In genomic region chr19:50537769-50538230, GRCh38 we compare ENCODE assay signal across 1 cellular context.
TF ChIP-seq lines count a peak whose summit lies in the region.

No MANE protein-coding gene starts in this region.

TF ChIP-seq in GM12878, 131 proteins besides CTCF, POLR2A, EP300 and RAD21 (continued from another document and continues in another):
- no peak for TF ChIP-seq CBX5 (IDR thresholded peaks at IDR 0.05; ENCODE audit: low read depth)
- TF ChIP-seq MEF2B (IDR thresholded peaks at IDR 0.05; ENCODE audit: partially characterized antibody, poor library complexity, severe bottlenecking) = no peak
- 0 out of 2 replicates have a peak, but pooled peaks have one; percentile 38 for TF ChIP-seq IRF4 (IDR thresholded peaks at IDR 0.05; ENCODE audit: low read depth, low read length)
- no peak for TF ChIP-seq MYB (IDR thresholded peaks at IDR 0.05; ENCODE audit: borderline replicate concordance, low read depth, low read length)
- TF ChIP-seq SMAD1 (IDR thresholded peaks at IDR 0.05; ENCODE audit: low read depth, partially characterized antibody) = no peak
- no peak for TF ChIP-seq RFX5 (IDR thresholded peaks at IDR 0.05; ENCODE audit: low read depth, low read length)
- TF ChIP-seq PAX8 (IDR thresholded peaks at IDR 0.05) = no peak
- peak; percentile 41; the same call in 1 of the 2 replicates for TF ChIP-seq MTA2 (IDR thresholded peaks at IDR 0.05; ENCODE audit: low read depth)
- TF ChIP-seq YY1 (IDR thresholded peaks at IDR 0.05; ENCODE audit: low read depth, low read length) = peak; percentile 56; the same call in 1 of the 2 replicates
- TF ChIP-seq FOXK2 (IDR thresholded peaks at IDR 0.05) = no peak
- TF ChIP-seq NR2C1 (IDR thresholded peaks at IDR 0.05) = peak; percentile 90
- TF ChIP-seq ZNF622 (IDR thresholded peaks at IDR 0.05) = no peak
- no peak for TF ChIP-seq ASH2L (IDR thresholded peaks at IDR 0.05; ENCODE audit: borderline replicate concordance, low read depth)
- peak; percentile 61; the same call in 1 of the 2 replicates for TF ChIP-seq SMC3 (IDR thresholded peaks at IDR 0.05; ENCODE audit: borderline replicate concordance, low read length)
- TF ChIP-seq KAT2A (conservative IDR thresholded peaks at IDR 0.05; ENCODE audit: control insufficient read depth, low read depth, low read length) = no peak
- no peak for TF ChIP-seq CREM (IDR thresholded peaks at IDR 0.05; ENCODE audit: low read depth)
- TF ChIP-seq RAD51 (IDR thresholded peaks at IDR 0.05) = no peak
- TF ChIP-seq NR2F1 (conservative IDR thresholded peaks at IDR 0.05) = peak; percentile 97
- 0 out of 2 replicates have a peak, but pooled peaks have one; percentile 33 for TF ChIP-seq SMARCA5 (IDR thresholded peaks at IDR 0.05)
- TF ChIP-seq SIX5 (IDR thresholded peaks at IDR 0.05; ENCODE audit: low read depth, low read length, severe bottlenecking) = no peak
- peak in 1 of 2 experiments; percentile 31; a peak in 1 of 4 replicates for TF ChIP-seq IKZF2 (IDR thresholded peaks at IDR 0.05)
- TF ChIP-seq KDM1A (IDR thresholded peaks at IDR 0.05; ENCODE audit: borderline replicate concordance) = no peak
- no peak for TF ChIP-seq CEBPB (IDR thresholded peaks at IDR 0.05; ENCODE audit: borderline replicate concordance in 1 of 2, low read depth in 2 of 2, low read length in 2 of 2)
- TF ChIP-seq ZNF207 (IDR thresholded peaks at IDR 0.05; ENCODE audit: borderline replicate concordance) = no peak
- no peak for TF ChIP-seq PRDM15 (CRISPR knock-in tag; IDR thresholded peaks at IDR 0.05)
- TF ChIP-seq NFIC (IDR thresholded peaks at IDR 0.05; ENCODE audit: low read depth, low read length) = no peak
- TF ChIP-seq, protein P1, sequence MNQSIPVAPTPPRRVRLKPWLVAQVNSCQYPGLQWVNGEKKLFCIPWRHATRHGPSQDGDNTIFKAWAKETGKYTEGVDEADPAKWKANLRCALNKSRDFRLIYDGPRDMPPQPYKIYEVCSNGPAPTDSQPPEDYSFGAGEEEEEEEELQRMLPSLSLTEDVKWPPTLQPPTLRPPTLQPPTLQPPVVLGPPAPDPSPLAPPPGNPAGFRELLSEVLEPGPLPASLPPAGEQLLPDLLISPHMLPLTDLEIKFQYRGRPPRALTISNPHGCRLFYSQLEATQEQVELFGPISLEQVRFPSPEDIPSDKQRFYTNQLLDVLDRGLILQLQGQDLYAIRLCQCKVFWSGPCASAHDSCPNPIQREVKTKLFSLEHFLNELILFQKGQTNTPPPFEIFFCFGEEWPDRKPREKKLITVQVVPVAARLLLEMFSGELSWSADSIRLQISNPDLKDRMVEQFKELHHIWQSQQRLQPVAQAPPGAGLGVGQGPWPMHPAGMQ (IDR thresholded peaks at IDR 0.05; ENCODE audit: borderline replicate concordance) = no peak
- TF ChIP-seq EGR1 (IDR thresholded peaks at IDR 0.05; ENCODE audit: borderline replicate concordance in 1 of 2, low read depth in 2 of 2, low read length in 2 of 2) = no peak
- no peak for TF ChIP-seq FOXM1 (IDR thresholded peaks at IDR 0.05; ENCODE audit: low read depth, low read length)
- no peak for TF ChIP-seq ZBTB11 (CRISPR knock-in tag; IDR thresholded peaks at IDR 0.05)
- TF ChIP-seq, protein P2, sequence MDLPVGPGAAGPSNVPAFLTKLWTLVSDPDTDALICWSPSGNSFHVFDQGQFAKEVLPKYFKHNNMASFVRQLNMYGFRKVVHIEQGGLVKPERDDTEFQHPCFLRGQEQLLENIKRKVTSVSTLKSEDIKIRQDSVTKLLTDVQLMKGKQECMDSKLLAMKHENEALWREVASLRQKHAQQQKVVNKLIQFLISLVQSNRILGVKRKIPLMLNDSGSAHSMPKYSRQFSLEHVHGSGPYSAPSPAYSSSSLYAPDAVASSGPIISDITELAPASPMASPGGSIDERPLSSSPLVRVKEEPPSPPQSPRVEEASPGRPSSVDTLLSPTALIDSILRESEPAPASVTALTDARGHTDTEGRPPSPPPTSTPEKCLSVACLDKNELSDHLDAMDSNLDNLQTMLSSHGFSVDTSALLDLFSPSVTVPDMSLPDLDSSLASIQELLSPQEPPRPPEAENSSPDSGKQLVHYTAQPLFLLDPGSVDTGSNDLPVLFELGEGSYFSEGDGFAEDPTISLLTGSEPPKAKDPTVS (IDR thresholded peaks at IDR 0.05; ENCODE audit: low read depth, low read length) = no peak
- no peak for TF ChIP-seq ZSCAN29 (IDR thresholded peaks at IDR 0.05)
- TF ChIP-seq, protein P3, sequence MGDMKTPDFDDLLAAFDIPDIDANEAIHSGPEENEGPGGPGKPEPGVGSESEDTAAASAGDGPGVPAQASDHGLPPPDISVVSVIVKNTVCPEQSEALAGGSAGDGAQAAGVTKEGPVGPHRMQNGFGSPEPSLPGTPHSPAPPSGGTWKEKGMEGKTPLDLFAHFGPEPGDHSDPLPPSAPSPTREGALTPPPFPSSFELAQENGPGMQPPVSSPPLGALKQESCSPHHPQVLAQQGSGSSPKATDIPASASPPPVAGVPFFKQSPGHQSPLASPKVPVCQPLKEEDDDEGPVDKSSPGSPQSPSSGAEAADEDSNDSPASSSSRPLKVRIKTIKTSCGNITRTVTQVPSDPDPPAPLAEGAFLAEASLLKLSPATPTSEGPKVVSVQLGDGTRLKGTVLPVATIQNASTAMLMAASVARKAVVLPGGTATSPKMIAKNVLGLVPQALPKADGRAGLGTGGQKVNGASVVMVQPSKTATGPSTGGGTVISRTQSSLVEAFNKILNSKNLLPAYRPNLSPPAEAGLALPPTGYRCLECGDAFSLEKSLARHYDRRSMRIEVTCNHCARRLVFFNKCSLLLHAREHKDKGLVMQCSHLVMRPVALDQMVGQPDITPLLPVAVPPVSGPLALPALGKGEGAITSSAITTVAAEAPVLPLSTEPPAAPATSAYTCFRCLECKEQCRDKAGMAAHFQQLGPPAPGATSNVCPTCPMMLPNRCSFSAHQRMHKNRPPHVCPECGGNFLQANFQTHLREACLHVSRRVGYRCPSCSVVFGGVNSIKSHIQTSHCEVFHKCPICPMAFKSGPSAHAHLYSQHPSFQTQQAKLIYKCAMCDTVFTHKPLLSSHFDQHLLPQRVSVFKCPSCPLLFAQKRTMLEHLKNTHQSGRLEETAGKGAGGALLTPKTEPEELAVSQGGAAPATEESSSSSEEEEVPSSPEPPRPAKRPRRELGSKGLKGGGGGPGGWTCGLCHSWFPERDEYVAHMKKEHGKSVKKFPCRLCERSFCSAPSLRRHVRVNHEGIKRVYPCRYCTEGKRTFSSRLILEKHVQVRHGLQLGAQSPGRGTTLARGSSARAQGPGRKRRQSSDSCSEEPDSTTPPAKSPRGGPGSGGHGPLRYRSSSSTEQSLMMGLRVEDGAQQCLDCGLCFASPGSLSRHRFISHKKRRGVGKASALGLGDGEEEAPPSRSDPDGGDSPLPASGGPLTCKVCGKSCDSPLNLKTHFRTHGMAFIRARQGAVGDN (IDR thresholded peaks at IDR 0.05) = peak; percentile 57
- TF ChIP-seq POLR2AphosphoS2 (IDR thresholded peaks at IDR 0.05; ENCODE audit: low read depth, low read length) = no peak
- TF ChIP-seq ZNF384 (IDR thresholded peaks at IDR 0.05; ENCODE audit: borderline replicate concordance, low read depth, low read length) = no peak
- TF ChIP-seq NR2C2 (IDR thresholded peaks at IDR 0.05; ENCODE audit: borderline replicate concordance, control insufficient read depth, insufficient read length, low read depth) = peak; percentile 55
- TF ChIP-seq ATF3 (IDR thresholded peaks at IDR 0.05; ENCODE audit: borderline replicate concordance, extremely low read depth, low read depth, low read length) = no peak
- no peak for TF ChIP-seq ZBTB40 (IDR thresholded peaks at IDR 0.05; ENCODE audit: borderline replicate concordance)
- TF ChIP-seq KLF5 (IDR thresholded peaks at IDR 0.05; ENCODE audit: partially characterized antibody) = no peak
- no peak for TF ChIP-seq DPF2 (IDR thresholded peaks at IDR 0.05)
- TF ChIP-seq POU2F2 (IDR thresholded peaks at IDR 0.05; ENCODE audit: borderline replicate concordance, low read depth, low read length) = 0 out of 3 replicates have a peak, but pooled peaks have one; percentile 14
- no peak for TF ChIP-seq SUPT20H (IDR thresholded peaks at IDR 0.05; ENCODE audit: borderline replicate concordance, control insufficient read depth, low read depth, low read length)
- TF ChIP-seq SREBF1 (IDR thresholded peaks at IDR 0.05; ENCODE audit: low read length) = no peak
- TF ChIP-seq HDAC6 (IDR thresholded peaks at IDR 0.05; ENCODE audit: unreplicated experiment) = no peak
- no peak for TF ChIP-seq NFXL1 (IDR thresholded peaks at IDR 0.05; ENCODE audit: borderline replicate concordance)
